In the genomic region with DNA sequence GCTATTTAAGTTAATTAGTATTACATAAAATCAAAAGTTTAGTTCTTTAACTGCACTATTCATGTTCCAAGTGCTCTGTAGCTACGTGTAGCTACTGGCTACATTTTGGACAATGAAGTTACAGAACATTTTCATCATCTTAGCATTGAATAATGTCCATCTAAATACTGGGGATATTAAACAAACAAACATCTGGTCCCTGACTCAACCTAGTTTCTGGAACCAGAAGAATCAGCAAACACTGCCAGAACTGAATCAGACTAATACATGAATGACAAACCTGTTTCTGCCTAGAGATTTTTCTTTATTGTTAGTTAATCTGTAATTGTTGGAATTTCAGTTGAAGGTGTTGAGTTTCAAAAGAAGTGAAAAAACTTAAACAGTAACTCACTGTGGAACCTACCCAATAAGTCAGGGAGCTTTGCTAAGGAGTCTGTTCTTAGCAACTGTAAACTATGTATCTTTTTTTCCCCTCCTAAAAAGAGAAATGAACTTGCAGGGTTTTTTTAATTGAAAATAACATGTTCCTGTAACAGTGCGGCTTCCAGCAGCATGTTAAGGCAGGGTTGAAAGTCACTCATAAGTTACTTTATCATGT, we compare ENCODE assay signal across 16 cellular contexts. TPM values are rescaled to one million over a fixed set of nuclear protein-coding genes. Genes with fewer than 3 reads are reported as not detected.
DNase-seq lines count a peak whose midpoint lies in the region; ATAC-seq and TF ChIP-seq lines count a peak whose summit lies in the region.
"Had no signal": no experiment of that assay in that cellular context is flagged by ENCODE, and none has a peak within 500 bp of the region (broad histone marks: within the 10 kb centered on the region; RNA-seq: fewer than 3 reads in every experiment).

No MANE protein-coding gene starts in this region.

- DNase-seq in GM03348 (ENCODE audit: low spot score) = peak; percentile 56
- peak; percentile 12 for DNase-seq in RWPE1 (ENCODE audit: low spot score)
- peak; percentile 66 for DNase-seq in epithelial cell of proximal tubule (ENCODE audit: low read depth)
- peak; percentile 35 for DNase-seq in non-pigmented ciliary epithelial cell (ENCODE audit: low read depth)
- no peak for DNase-seq in COR-L47 (lab: John Stamatoyannopoulos, UW)
- DNase-seq in upper lobe of left lung = no peak
- no peak for DNase-seq in NCI-H2107 (lab: John Stamatoyannopoulos, UW)
- no peak for DNase-seq in right atrium auricular region (ENCODE audit: low spot score)
- DNase-seq: activated CD4-positive, alpha-beta T cell treated with anti-CD3 and anti-CD28 coated beads for 48 hours; activated naive CD4-positive, alpha-beta T cell treated with anti-CD3 and anti-CD28 coated beads, Interleukin-2, amount 10 ng/mL, durations not matched to agents 7 days and 5 days; effector CD4-positive, alpha-beta T cell; islet precursor cell; NCI-H1436; NCI-H774 had no signal

- H3K27me3 ChIP-seq in upper lobe of left lung (no peaks in the 10 kb centered on the region), right atrium auricular region (no peaks in the 10 kb centered on the region)
- H3K27me3 ChIP-seq: neural progenitor cell had no signal

- POLR2A ChIA-PET in RWPE1 (lab: Yijun Ruan, JAX; ENCODE audit: low non-redundant PET) = no interaction called here

- no peak for TF ChIP-seq POLR2A in upper lobe of left lung (IDR thresholded peaks at IDR 0.05)

- TF ChIP-seq EP300 in upper lobe of left lung (IDR thresholded peaks at IDR 0.05) = no peak

- whole genome bisulfite sequencing in upper lobe of left lung, 2 donors = 69 to 76% methylated on average over 2 of the region's 2 CpGs

- TF ChIP-seq CTCF in RWPE1 (conservative IDR thresholded peaks at IDR 0.05; ENCODE audit: low read depth) (no peak), epithelial cell of proximal tubule (conservative IDR thresholded peaks at IDR 0.05; ENCODE audit: low read depth, low read length) (no peak), upper lobe of left lung (IDR thresholded peaks at IDR 0.05) (no peak), right atrium auricular region (IDR thresholded peaks at IDR 0.05) (no peak)

- H3K4me3 ChIP-seq in epithelial cell of proximal tubule (ENCODE audit: low read depth, low read length) (no peak overlapping the region), upper lobe of left lung (no peak overlapping the region), right atrium auricular region (no peak overlapping the region)
- H3K4me3 ChIP-seq: neural progenitor cell had no signal

- no peaks in the 10 kb centered on the region for H3K9me3 ChIP-seq in upper lobe of left lung
- no peaks in the 10 kb centered on the region for H3K9me3 ChIP-seq in right atrium auricular region

- H3K36me3 ChIP-seq in upper lobe of left lung (peaks cover 0 to 14% (median 9%) of the 10 kb centered on the region in 4 donors), right atrium auricular region (peaks cover 5% of the 10 kb centered on the region)

- ATAC-seq in upper lobe of left lung (ENCODE audit: low FRiP score in 2 of 2) = no peak
- ATAC-seq: stimulated activated effector memory CD8-positive, alpha-beta T cell treated with anti-CD3 and anti-CD28 coated beads, Interleukin-12 subunit alpha, Interleukin-12 subunit beta, amount 100 ng/mL, for 72 hours had no signal

- H3K27ac ChIP-seq in RWPE1 (no peak overlapping the region), upper lobe of left lung (no peak overlapping the region), right atrium auricular region (no peak overlapping the region)
- H3K27ac ChIP-seq: neural progenitor cell had no signal

- H3K4me1 ChIP-seq in upper lobe of left lung = peaks cover 0 to 18% (median 0%) of the 10 kb centered on the region in 4 donors
- no peaks in the 10 kb centered on the region for H3K4me1 ChIP-seq in right atrium auricular region
- H3K4me1 ChIP-seq: neural progenitor cell had no signal

- CTCF ChIA-PET in RWPE1 (lab: Yijun Ruan, JAX) = no interaction called here

RNA-seq across cellular contexts. Expression of a gene that starts 58.3 kb away (rescaled TPM):
- 36.0 and 41.1 TPM in 2 replicates for total RNA-seq in epithelial cell of proximal tubule
- total RNA-seq in upper lobe of left lung = 100 to 1,000 TPM in 2 of 6 donors, 10 to 100 TPM in 4; 39.0 to 145 (median 77.3) TPM
- 10 to 100 TPM; 34.7 to 37.7 TPM for total RNA-seq in right atrium auricular region

Comparison
In these comparisons a context has a peak if more than half of its experiments do, and no peak if none do; other contexts are left out.
1. DNase-seq: peak in GM03348 (single experiment), RWPE1 (single experiment), epithelial cell of proximal tubule (single experiment) and non-pigmented ciliary epithelial cell (single experiment); none in COR-L47 (single experiment), upper lobe of left lung (0 of 2), NCI-H2107 (single experiment) and right atrium auricular region (single experiment).